In genomic region chr17:9839433-9839832, GRCh38 we compare ENCODE assay signal across 20 cellular contexts. TPM values are rescaled to one million over a fixed set of nuclear protein-coding genes. Genes with fewer than 3 reads are reported as not detected.
DNase-seq lines count a peak whose midpoint lies in the region; ATAC-seq, FAIRE-seq and TF ChIP-seq lines count a peak whose summit lies in the region.
"Had no signal": no experiment of that assay in that cellular context is flagged by ENCODE, and none has a peak within 500 bp of the region (broad histone marks: within the 10 kb centered on the region; RNA-seq: fewer than 3 reads in every experiment).

No MANE protein-coding gene starts in this region.

- H3K36me3 Mint-ChIP-seq in MCF 10A (ENCODE audit: insufficient read depth, unreplicated experiment) (no peaks in the 10 kb centered on the region), CD14-positive monocyte (no peaks in the 10 kb centered on the region)
- H3K36me3 Mint-ChIP-seq: activated CD8-positive, alpha-beta memory T cell treated with anti-CD3 and anti-CD28 coated beads, Interleukin-2, amount 10 ng/mL, durations not matched to agents 7 days and 5 days; CD8-positive, alpha-beta T cell had no signal

- BruUV-seq in MCF 10A (replicated peaks; lab: Mats Ljungman, UMichigan), result no TSS peak

- POLR2A ChIA-PET in MCF 10A (lab: Yijun Ruan, JAX), result no interaction called here

- no peak overlapping the region for H3K27ac Mint-ChIP-seq in MCF 10A (ENCODE audit: low read depth, unreplicated experiment)
- no peak overlapping the region for H3K27ac Mint-ChIP-seq in CD14-positive monocyte
- H3K27ac Mint-ChIP-seq: activated B cell treated with CpG ODN at 0.5 μM for 24 hours; activated CD8-positive, alpha-beta memory T cell treated with anti-CD3 and anti-CD28 coated beads, Interleukin-2, amount 10 ng/mL, durations not matched to agents 7 days and 5 days; CD8-positive, alpha-beta T cell had no signal

- TF ChIP-seq CTCF in MCF 10A (IDR thresholded peaks at IDR 0.05; ENCODE audit: unreplicated experiment) (no peak), breast epithelium (IDR thresholded peaks at IDR 0.05) (no peak), foreskin fibroblast (IDR thresholded peaks at IDR 0.05; ENCODE audit: low read depth, low read length) (peak; percentile 11), CD14-positive monocyte (IDR thresholded peaks at IDR 0.05) (no peak)

- peaks cover 16% of the 10 kb centered on the region for H3K9me3 Mint-ChIP-seq in MCF 10A (ENCODE audit: unreplicated experiment)
- H3K9me3 Mint-ChIP-seq in CD14-positive monocyte, result peaks cover 0 to 2% (median under 1%) of the 10 kb centered on the region in 7 donors
- H3K9me3 Mint-ChIP-seq: activated B cell treated with CpG ODN at 0.5 μM for 24 hours; CD8-positive, alpha-beta T cell had no signal

- intact Hi-C loops in MCF 10A (cut with micrococcal nuclease) (no loop called here), breast epithelium (cut with DNase I; ENCODE audit: low total_unique reads) (no loop called here), CD14-positive monocyte (cut with micrococcal nuclease) (no loop called here)

- CTCF ChIA-PET in MCF 10A (lab: Yijun Ruan, JAX), result interaction anchor here (0.6 kb wide), 2 partner anchors 82 to 91 kb away, joined by 3 to 4 read pairs; no protein-coding TSS in a partner anchor

- H3K36me3 ChIP-seq in breast epithelium, result no peaks in the 10 kb centered on the region
- H3K36me3 ChIP-seq: transverse colon had no signal

- H3K27me3 ChIP-seq in breast epithelium, result no peaks in the 10 kb centered on the region
- H3K27me3 ChIP-seq: transverse colon had no signal

- no peaks in the 10 kb centered on the region for H3K9me3 ChIP-seq in breast epithelium
- H3K9me3 ChIP-seq: transverse colon had no signal

- H3K4me3 Mint-ChIP-seq in MCF 10A (ENCODE audit: unreplicated experiment), result no peak overlapping the region
- no peak overlapping the region for H3K4me3 Mint-ChIP-seq in CD14-positive monocyte
- H3K4me3 Mint-ChIP-seq: activated B cell treated with CpG ODN at 0.5 μM for 24 hours; activated CD8-positive, alpha-beta memory T cell treated with anti-CD3 and anti-CD28 coated beads, Interleukin-2, amount 10 ng/mL, durations not matched to agents 7 days and 5 days; CD8-positive, alpha-beta T cell had no signal

- no peak overlapping the region for H3K4me3 ChIP-seq in breast epithelium
- no peak overlapping the region for H3K4me3 ChIP-seq in foreskin fibroblast (ENCODE audit: low read depth in 1 of 2, low read length in 2 of 2)
- H3K4me3 ChIP-seq: transverse colon had no signal

- peak; percentile 30 for DNase-seq in MCF 10A (ENCODE audit: unreplicated experiment)
- DNase-seq in breast epithelium (ENCODE audit: low spot score in 2 of 2), result no peak
- peak; percentile 24 to 35 for DNase-seq in SW 1271 (lab: John Stamatoyannopoulos, UW)
- DNase-seq in foreskin fibroblast, result no peak
- DNase-seq in urothelium cell line (ENCODE audit: low spot score), result peak; percentile 40
- DNase-seq in CD14-positive monocyte (ENCODE audit: low spot score), result no peak
- DNase-seq: activated B cell treated with CpG ODN at 0.5 μM for 24 hours; activated CD8-positive, alpha-beta memory T cell treated with anti-CD3 and anti-CD28 coated beads, Interleukin-2, amount 10 ng/mL, durations not matched to agents 7 days and 5 days; activated naive CD4-positive, alpha-beta T cell; NCI-H1092 treated with DMSO at 0.1 percent for 48 hours; NCI-H446; stimulated activated CD4-positive, alpha-beta T cell treated with anti-CD3 and anti-CD28 coated beads, Interleukin-1b, Interleukin-23, amount 100 ng/mL, for 48 hours; transverse colon had no signal

- no peak overlapping the region for H3K27ac ChIP-seq in breast epithelium
- H3K27ac ChIP-seq: 22Rv1 had no signal

- FAIRE-seq in urothelium cell line (lab: Jason Lieb, UNC), result no peak
- FAIRE-seq: G401.6 had no signal

- H3K4me1 ChIP-seq in breast epithelium, result no peaks in the 10 kb centered on the region

- H3K27me3 Mint-ChIP-seq in MCF 10A (ENCODE audit: insufficient read depth, unreplicated experiment) (no peaks in the 10 kb centered on the region), CD14-positive monocyte (ENCODE audit: low read depth in 3 of 3) (peaks cover 4 to 9% (median 8%) of the 10 kb centered on the region in 3 donors)
- H3K27me3 Mint-ChIP-seq: activated CD8-positive, alpha-beta memory T cell treated with anti-CD3 and anti-CD28 coated beads, Interleukin-2, amount 10 ng/mL, durations not matched to agents 7 days and 5 days had no signal

- ATAC-seq in GM18520 (IDR thresholded peaks at IDR 0.05; ENCODE audit: unreplicated experiment), result no peak
- ATAC-seq in HG03175 (IDR thresholded peaks at IDR 0.05; ENCODE audit: unreplicated experiment), result no peak
- ATAC-seq: activated CD8-positive, alpha-beta memory T cell treated with anti-CD3 and anti-CD28 coated beads, Interleukin-2, amount 10 ng/mL, durations not matched to agents 7 days and 5 days; CD8-positive, alpha-beta T cell had no signal

- TF ChIP-seq POLR2A in breast epithelium (IDR thresholded peaks at IDR 0.05), result no peak

- H3K4me1 Mint-ChIP-seq in MCF 10A (ENCODE audit: insufficient read depth, unreplicated experiment) (peaks cover 25% of the 10 kb centered on the region), CD14-positive monocyte (no peaks in the 10 kb centered on the region)
- H3K4me1 Mint-ChIP-seq: activated B cell treated with CpG ODN at 0.5 μM for 24 hours; activated CD8-positive, alpha-beta memory T cell treated with anti-CD3 and anti-CD28 coated beads, Interleukin-2, amount 10 ng/mL, durations not matched to agents 7 days and 5 days had no signal

RNA-seq across cellular contexts. Expression of gene GLP2R, which starts 13.7 kb away (rescaled TPM):
- total RNA-seq in MCF 10A (2022), result 0.09 TPM in 1 of 2 replicates, not detected in the other
- 1 to 10 TPM; 2.0 to 4.2 (median 3.7) TPM for total RNA-seq in breast epithelium
- polyA plus RNA-seq in CD14-positive monocyte, result not detected
- total RNA-seq: activated B cell treated with CpG ODN at 0.5 μM for 24 hours; activated CD8-positive, alpha-beta memory T cell treated with anti-CD3 and anti-CD28 coated beads, Interleukin-2, amount 10 ng/mL, durations not matched to agents 7 days and 5 days; CD8-positive, alpha-beta T cell; myocyte; pulmonary artery endothelial cell had no signal

RNA-seq across cellular contexts. Expression of gene GSG1L2, which starts 17.6 kb away (rescaled TPM):
- not detected in 2 replicates for total RNA-seq in MCF 10A (2022)
- total RNA-seq in breast epithelium, result not detected
- not detected for polyA plus RNA-seq in CD14-positive monocyte
- total RNA-seq: activated B cell treated with CpG ODN at 0.5 μM for 24 hours; activated CD8-positive, alpha-beta memory T cell treated with anti-CD3 and anti-CD28 coated beads, Interleukin-2, amount 10 ng/mL, durations not matched to agents 7 days and 5 days; CD8-positive, alpha-beta T cell; myocyte; pulmonary artery endothelial cell; transverse colon had no signal

RNA-seq across cellular contexts. Expression of gene DHRS7C, which starts 48.0 kb away (rescaled TPM):
- not detected in 2 replicates for total RNA-seq in MCF 10A (2022)
- not detected for total RNA-seq in breast epithelium
- not detected for polyA plus RNA-seq in CD14-positive monocyte
- total RNA-seq: activated B cell treated with CpG ODN at 0.5 μM for 24 hours; activated CD8-positive, alpha-beta memory T cell treated with anti-CD3 and anti-CD28 coated beads, Interleukin-2, amount 10 ng/mL, durations not matched to agents 7 days and 5 days; CD8-positive, alpha-beta T cell; pulmonary artery endothelial cell; transverse colon had no signal

Comparison
In these comparisons a context has a peak if more than half of its experiments do, and no peak if none do; other contexts are left out.
1. DNase-seq: peak in MCF 10A (single experiment), SW 1271 (2 of 2) and urothelium cell line (single experiment); none in breast epithelium (0 of 2), foreskin fibroblast (0 of 2) and CD14-positive monocyte (single experiment).